ENCODE assay signal across 27 cellular contexts in the genomic region with DNA sequence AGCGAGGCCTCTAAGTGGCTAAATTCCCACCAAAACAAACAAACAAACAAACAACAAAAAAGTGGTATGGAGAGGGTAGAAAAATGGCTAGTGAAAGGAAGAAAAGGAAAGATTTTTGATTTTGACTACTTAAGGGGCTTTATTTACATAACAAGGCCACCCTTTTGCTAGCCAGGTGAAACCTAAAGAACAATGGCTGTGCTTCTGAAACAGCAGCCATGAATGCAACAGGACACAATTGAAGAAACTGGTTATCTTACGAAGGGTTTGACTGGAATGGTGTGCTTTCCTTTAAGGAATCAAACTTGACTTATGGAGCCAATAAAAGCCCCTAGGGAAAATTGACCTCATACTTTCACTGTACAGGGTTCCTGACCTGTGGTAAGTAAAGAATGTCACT.
"Had no signal": no experiment of that assay in that cellular context is flagged by ENCODE, and none has a peak within 500 bp of the region (broad histone marks: within the 10 kb centered on the region; RNA-seq: fewer than 3 reads in every experiment).

No MANE protein-coding gene starts in this region.

- ATAC-seq: left cardiac atrium; left lobe of liver; mucosa of descending colon; naive thymus-derived CD4-positive, alpha-beta T cell; natural killer cell treated with Interleukin-12 subunit alpha and Interleukin-12 subunit beta and Interleukin-15 and Interleukin-18, amount 100 ng/mL, for 72 hours; right cardiac atrium; sciatic nerve; stimulated activated naive B cell treated with anti-CD40 and anti-IgM and Interleukin-4, amounts not matched to agents 10 μg/mL and 1 μg/mL and 100 μg/mL, for 72 hours; stimulated activated naive CD8-positive, alpha-beta T cell treated with anti-CD3 and anti-CD28 coated beads, Interleukin-15, Interleukin-2, amounts not matched to agents 100 U/mL and 50 U/mL, for 24 hours had no signal

- DNase-seq: hypothalamus; kidney glomerular epithelial cell; left cardiac atrium; mesendoderm; mucosa of descending colon; naive thymus-derived CD4-positive, alpha-beta T cell; ovary; retina; right cardiac atrium; stimulated activated CD4-positive, alpha-beta T cell treated with anti-CD3 and anti-CD28 coated beads, Interleukin-12 subunit alpha, Interleukin-12 subunit beta, amount 100 ng/mL, for 4 hours; stimulated activated CD4-positive, alpha-beta T cell treated with anti-CD3 and anti-CD28 coated beads, Interleukin-15, amount 100 ng/mL, for 24 hours; stimulated activated CD4-positive, alpha-beta T cell treated with anti-CD3 and anti-CD28 coated beads, Interleukin-2, amount 100 ng/mL, for 24 hours; stimulated activated CD4-positive, alpha-beta T cell treated with anti-CD3 and anti-CD28 coated beads, Interleukin-4, amount 100 ng/mL, for 1 hour; stimulated activated naive B cell treated with anti-CD40 and anti-IgM and Interleukin-4, amounts not matched to agents 10 μg/mL and 1 μg/mL and 100 μg/mL, for 72 hours; stimulated activated naive CD8-positive, alpha-beta T cell treated with anti-CD3 and anti-CD28 coated beads, Interleukin-15, Interleukin-2, amounts not matched to agents 100 U/mL and 50 U/mL, for 24 hours; stomach; testis; thyroid gland; transverse colon; uterus had no signal

- H3K4me3 Mint-ChIP-seq: mesothelial cell of epicardium; naive thymus-derived CD4-positive, alpha-beta T cell; natural killer cell treated with Interleukin-12 subunit alpha and Interleukin-12 subunit beta and Interleukin-15 and Interleukin-18, amount 100 ng/mL, for 72 hours; stimulated activated naive B cell treated with anti-CD40 and anti-IgM and Interleukin-4, amounts not matched to agents 10 μg/mL and 1 μg/mL and 100 μg/mL, for 72 hours had no signal

- H3K4me1 ChIP-seq: prostate gland, stomach, testis, thyroid gland, transverse colon, uterus had no signal

- H3K9me3 ChIP-seq: ovary, prostate gland, testis, thyroid gland, uterus had no signal

- H3K4me3 ChIP-seq: lung, mucosa of descending colon, ovary, prostate gland, skin epidermis, stomach, testis, thyroid gland, transverse colon, uterus had no signal

- H3K36me3 ChIP-seq: ovary, prostate gland, stomach, thyroid gland, transverse colon, uterus had no signal

- H3K4me1 Mint-ChIP-seq: mesothelial cell of epicardium; naive thymus-derived CD4-positive, alpha-beta T cell; stimulated activated naive B cell treated with anti-CD40 and anti-IgM and Interleukin-4, amounts not matched to agents 10 μg/mL and 1 μg/mL and 100 μg/mL, for 72 hours had no signal

- H3K27ac ChIP-seq: ovary, prostate gland, skin epidermis, stomach, testis, thyroid gland, transverse colon, uterus had no signal

- H3K36me3 Mint-ChIP-seq: mesothelial cell of epicardium; stimulated activated naive B cell treated with anti-CD40 and anti-IgM and Interleukin-4, amounts not matched to agents 10 μg/mL and 1 μg/mL and 100 μg/mL, for 72 hours had no signal

- H3K27me3 ChIP-seq: ovary, testis, thyroid gland, transverse colon, uterus had no signal

- H3K27ac Mint-ChIP-seq: mesothelial cell of epicardium; naive thymus-derived CD4-positive, alpha-beta T cell; natural killer cell treated with Interleukin-12 subunit alpha and Interleukin-12 subunit beta and Interleukin-15 and Interleukin-18, amount 100 ng/mL, for 72 hours; stimulated activated naive B cell treated with anti-CD40 and anti-IgM and Interleukin-4, amounts not matched to agents 10 μg/mL and 1 μg/mL and 100 μg/mL, for 72 hours had no signal
